8 cellular contexts compared by ENCODE assay signal in genomic region chr12:56188786-56189335, GRCh38. TPM values are rescaled to one million over a fixed set of nuclear protein-coding genes. Genes with fewer than 3 reads are reported as not detected.
DNase-seq lines count a peak whose midpoint lies in the region; ATAC-seq and TF ChIP-seq lines count a peak whose summit lies in the region.

No MANE protein-coding gene starts in this region.

- no peak for TF ChIP-seq POLR2A in thyroid gland (IDR thresholded peaks at IDR 0.05)

- peaks cover 24% of the 10 kb centered on the region for H3K79me2 ChIP-seq in OCI-LY1 (ENCODE audit: insufficient read depth, low read length)

- DNase-seq in AG10803 (ENCODE audit: low read depth) (no peak), GM19240 (ENCODE audit: insufficient read length, low spot score) (peak; percentile 24), chondrocyte (ENCODE audit: low spot score) (no peak), lung (ENCODE audit: low spot score) (no peak), thyroid gland (no peak), NCI-H524 treated with DMSO at 0.1 percent for 48 hours (lab: John Stamatoyannopoulos, UW) (no peak)

- no peaks in the 10 kb centered on the region for H3K9me3 Mint-ChIP-seq in chondrocyte (ENCODE audit: low read depth)

- H3K4me2 ChIP-seq in OCI-LY1 (ENCODE audit: low read length), result peak overlapping the region; percentile 94

- H3K9ac ChIP-seq in OCI-LY1 (ENCODE audit: low read length), result peak overlapping the region; percentile 95

- no peak for TF ChIP-seq CTCF in AG10803 (conservative IDR thresholded peaks at IDR 0.05; ENCODE audit: low read length)
- no peak for TF ChIP-seq CTCF in OCI-LY1 (IDR thresholded peaks at IDR 0.05; ENCODE audit: low read length)
- no peak for TF ChIP-seq CTCF in chondrocyte (IDR thresholded peaks at IDR 0.05)
- no peak for TF ChIP-seq CTCF in lung (IDR thresholded peaks at IDR 0.05; ENCODE audit: control extremely low read depth, extremely low read depth)
- TF ChIP-seq CTCF in thyroid gland (IDR thresholded peaks at IDR 0.05), result no peak

- H3K4me1 ChIP-seq in OCI-LY1 (ENCODE audit: insufficient read depth, low read length, severe bottlenecking) (peaks cover 33% of the 10 kb centered on the region), lung (ENCODE audit: control insufficient read depth in 2 of 2, insufficient read depth in 2 of 2, low read length in 2 of 2) (peaks cover 0 to 5% of the 10 kb centered on the region in 2 donors), thyroid gland (peaks cover 14 to 22% of the 10 kb centered on the region in 2 donors)

- intact Hi-C loops in thyroid gland (cut with DNase I), result loop anchor here (2.0 kb wide), 1 partner anchor 68 kb away; no protein-coding TSS in a partner anchor

- no peaks in the 10 kb centered on the region for H3K9me3 ChIP-seq in OCI-LY1 (ENCODE audit: low read length)
- no peaks in the 10 kb centered on the region for H3K9me3 ChIP-seq in lung (ENCODE audit: control insufficient read depth in 2 of 2, insufficient read depth in 1 of 2, low read length in 1 of 2)
- no peaks in the 10 kb centered on the region for H3K9me3 ChIP-seq in thyroid gland

- H3F3A ChIP-seq in OCI-LY1 (ENCODE audit: insufficient read depth, low read length), result peaks cover 9% of the 10 kb centered on the region; the same call in 1 of the 2 replicates

- H3K27ac ChIP-seq in OCI-LY1 (ENCODE audit: low read depth, low read length, poor library complexity, severe bottlenecking), result peak overlapping the region; percentile 57
- H3K27ac ChIP-seq in lung (ENCODE audit: low read depth in 1 of 2, low read length in 1 of 2), result peak overlapping the region; percentile 80 to 93
- peak overlapping the region; percentile 85 to 93 (median 90) for H3K27ac ChIP-seq in thyroid gland

- WGBS in lung, 2 donors, result 1 to 2% methylated on average over 33 to 39 of the region's 39 CpGs
- WGBS in thyroid gland, 2 donors, result 0 to 1% methylated on average over 11 to 21 of the region's 39 CpGs

- peak; percentile 1 for ATAC-seq in lung (ENCODE audit: insufficient read depth, low FRiP score)
- no peak for ATAC-seq in HG02970 (IDR thresholded peaks at IDR 0.05; ENCODE audit: low FRiP score, unreplicated experiment)

- H3K27me3 ChIP-seq in OCI-LY1 (ENCODE audit: insufficient read depth, low read length) (no peaks in the 10 kb centered on the region), lung (ENCODE audit: control insufficient read depth, insufficient read depth) (no peaks in the 10 kb centered on the region), thyroid gland (no peaks in the 10 kb centered on the region)

- peak overlapping the region; percentile 71 for H3K27ac Mint-ChIP-seq in chondrocyte (ENCODE audit: unreplicated experiment)

- peaks cover 8% of the 10 kb centered on the region for H3K36me3 Mint-ChIP-seq in chondrocyte (ENCODE audit: low read depth)

- H3K36me3 ChIP-seq in OCI-LY1 (ENCODE audit: insufficient read depth, low read length), result peaks cover 37% of the 10 kb centered on the region
- peaks cover 7 to 9% of the 10 kb centered on the region in 2 donors for H3K36me3 ChIP-seq in lung (ENCODE audit: control insufficient read depth in 2 of 2, insufficient read depth in 2 of 2, low read length in 2 of 2)
- peaks cover 15 to 19% of the 10 kb centered on the region in 2 donors for H3K36me3 ChIP-seq in thyroid gland

- H2AFZ ChIP-seq in OCI-LY1 (ENCODE audit: low read length), result no peak overlapping the region

- H3K4me1 Mint-ChIP-seq in chondrocyte (ENCODE audit: low read depth), result peaks cover 33% of the 10 kb centered on the region

- H3K9me2 ChIP-seq in OCI-LY1 (ENCODE audit: low read depth, low read length), result no peaks in the 10 kb centered on the region

- H3K27me3 Mint-ChIP-seq in chondrocyte (ENCODE audit: low read depth), result no peaks in the 10 kb centered on the region

- H3K4me3 ChIP-seq in AG10803 (ENCODE audit: low read length) (peak overlapping the region; percentile 84), OCI-LY1 (ENCODE audit: low read depth, low read length, poor library complexity, severe bottlenecking) (peak overlapping the region; percentile 98), lung (peak overlapping the region; percentile 78), thyroid gland (replicated peaks in 1 of 3) (peak overlapping the region; percentile 62 to 77 (median 68))

- no peaks in the 10 kb centered on the region for H4K20me1 ChIP-seq in OCI-LY1 (ENCODE audit: insufficient read depth, low read length)

- H3K4me3 Mint-ChIP-seq in chondrocyte (ENCODE audit: unreplicated experiment), result peak overlapping the region; percentile 74

RNA-seq across cellular contexts. Expression of gene SMARCC2, which starts 0.4 kb away (rescaled TPM):
- 50.4 to 96.7 TPM (median 57.4 TPM) in 3 replicates for total RNA-seq in chondrocyte
- 10 to 100 TPM; 66.5 to 97.5 TPM for total RNA-seq in lung
- 10 to 100 TPM; 23.9 to 29.0 TPM for polyA plus RNA-seq in lung
- total RNA-seq in thyroid gland, result 100 to 1,000 TPM in 1 of 4 donors, 10 to 100 TPM in 3; 76.5 to 101 (median 83.0) TPM

RNA-seq across cellular contexts. Expression of gene MYL6, which starts 30.7 kb away (rescaled TPM):
- total RNA-seq in chondrocyte (1,367 to 2,282 TPM (median 2,236 TPM) in 3 replicates), lung (1,000 to 10,000 TPM; 1,471 to 1,783 TPM), thyroid gland (1,000 to 10,000 TPM; 1,110 to 2,359 (median 1,915) TPM)
- polyA plus RNA-seq in lung, result 1,000 to 10,000 TPM; 2,612 to 3,593 TPM

RNA-seq across cellular contexts. Expression of gene RNF41, which starts 32.9 kb away (rescaled TPM):
- 59.2 to 103 TPM (median 99.7 TPM) in 3 replicates for total RNA-seq in chondrocyte
- total RNA-seq in lung, result 10 to 100 TPM; 49.5 to 54.6 TPM
- polyA plus RNA-seq in lung, result 10 to 100 TPM; 18.1 to 40.6 TPM
- total RNA-seq in thyroid gland, result 10 to 100 TPM; 63.4 to 89.7 (median 73.4) TPM

RNA-seq across cellular contexts. Expression of gene NABP2, which starts 35.3 kb away (rescaled TPM):
- 36.6 to 50.7 TPM (median 38.7 TPM) in 3 replicates for total RNA-seq in chondrocyte
- 10 to 100 TPM; 11.3 to 31.4 TPM for total RNA-seq in lung
- 10 to 100 TPM; 22.1 to 23.8 TPM for polyA plus RNA-seq in lung
- total RNA-seq in thyroid gland, result 10 to 100 TPM; 19.4 to 35.7 (median 31.4) TPM

RNA-seq across cellular contexts. Expression of gene MYL6B, which starts 36.5 kb away (rescaled TPM):
- total RNA-seq in chondrocyte (70.5 to 79.7 TPM (median 75.2 TPM) in 3 replicates), lung (10 to 100 TPM; 39.1 to 46.1 TPM), thyroid gland (100 to 1,000 TPM in 1 of 4 donors, 10 to 100 TPM in 3; 33.4 to 115 (median 48.1) TPM)
- polyA plus RNA-seq in lung, result 10 to 100 TPM; 20.7 to 40.3 TPM
